ENCODE assay signal across 1 cellular context in genomic region chr17:17142556-17142955, GRCh38.
TF ChIP-seq lines count a peak whose summit lies in the region.

No MANE protein-coding gene starts in this region.

TF ChIP-seq in IMR-90, 13 proteins besides CTCF, POLR2A, EP300 and RAD21 (continued from another document):
- TF ChIP-seq, protein P1, sequence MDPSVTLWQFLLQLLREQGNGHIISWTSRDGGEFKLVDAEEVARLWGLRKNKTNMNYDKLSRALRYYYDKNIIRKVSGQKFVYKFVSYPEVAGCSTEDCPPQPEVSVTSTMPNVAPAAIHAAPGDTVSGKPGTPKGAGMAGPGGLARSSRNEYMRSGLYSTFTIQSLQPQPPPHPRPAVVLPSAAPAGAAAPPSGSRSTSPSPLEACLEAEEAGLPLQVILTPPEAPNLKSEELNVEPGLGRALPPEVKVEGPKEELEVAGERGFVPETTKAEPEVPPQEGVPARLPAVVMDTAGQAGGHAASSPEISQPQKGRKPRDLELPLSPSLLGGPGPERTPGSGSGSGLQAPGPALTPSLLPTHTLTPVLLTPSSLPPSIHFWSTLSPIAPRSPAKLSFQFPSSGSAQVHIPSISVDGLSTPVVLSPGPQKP (IDR thresholded peaks at IDR 0.05; ENCODE audit: borderline replicate concordance, low read depth, low read length): no peak
- no peak for TF ChIP-seq BHLHE40 (IDR thresholded peaks at IDR 0.05; ENCODE audit: low read depth, low read length)
